9 cellular contexts compared by ENCODE assay signal in the genomic region with DNA sequence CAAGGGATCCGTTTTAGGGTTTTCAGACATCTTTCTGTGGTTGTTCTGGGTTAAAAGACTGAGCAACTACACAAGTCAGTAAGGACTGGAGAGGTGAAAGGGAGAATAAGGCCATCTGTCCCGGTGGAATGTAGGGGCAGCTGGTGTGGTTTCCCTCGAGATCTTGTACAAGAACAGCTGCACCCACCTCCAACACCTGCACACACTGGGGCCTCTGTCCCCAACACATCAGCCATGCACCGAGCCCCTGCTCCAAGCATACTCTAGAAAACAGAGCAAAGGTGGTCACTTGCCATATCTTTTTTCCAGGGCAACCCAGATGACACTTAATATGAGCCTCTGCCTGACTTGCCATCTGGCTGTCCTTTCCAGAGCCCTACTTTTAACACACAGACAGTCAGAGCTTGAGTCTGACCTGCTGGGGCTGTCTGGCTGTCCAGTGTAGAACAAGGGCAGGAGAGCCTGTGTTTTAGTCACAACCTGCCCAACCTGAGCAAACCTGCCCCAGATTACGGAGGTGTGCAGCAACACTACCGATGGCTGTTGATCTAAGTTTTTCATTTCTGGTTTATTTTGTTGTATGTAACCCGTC. TPM values are rescaled to one million over a fixed set of nuclear protein-coding genes. Genes with fewer than 3 reads are reported as not detected.
DNase-seq lines count a peak whose midpoint lies in the region; ATAC-seq and TF ChIP-seq lines count a peak whose summit lies in the region.
"Had no signal": no experiment of that assay in that cellular context is flagged by ENCODE, and none has a peak within 500 bp of the region (broad histone marks: within the 10 kb centered on the region; RNA-seq: fewer than 3 reads in every experiment).

No MANE protein-coding gene starts in this region.

- no peaks in the 10 kb centered on the region for H3K9me3 ChIP-seq in heart right ventricle

- CTCF ChIA-PET in activated naive CD4-positive, alpha-beta T cell treated with anti-CD3 and anti-CD28 coated beads for 36 hours (lab: Charles Lee): no interaction called here

- no peaks in the 10 kb centered on the region for H3K27me3 ChIP-seq in heart right ventricle

- no peak overlapping the region for H3K4me3 Mint-ChIP-seq in activated naive CD4-positive, alpha-beta T cell treated with anti-CD3 and anti-CD28 coated beads for 36 hours

- H3K27ac ChIP-seq in heart right ventricle: peak overlapping the region in 9 of 10 donors; percentile 64 to 90 (median 80)
- peak overlapping the region; percentile 23 for H3K27ac ChIP-seq in substantia nigra (ENCODE audit: low read depth, low read length, poor library complexity, severe bottlenecking)
- H3K27ac ChIP-seq: PC-9 had no signal

- whole genome bisulfite sequencing in heart right ventricle, 2 donors: 75 to 81% methylated on average over 7 of the region's 7 CpGs

- H3K4me3 ChIP-seq in heart right ventricle: no peak overlapping the region
- H3K4me3 ChIP-seq: PC-9 had no signal

- H3K27ac Mint-ChIP-seq in activated naive CD4-positive, alpha-beta T cell treated with anti-CD3 and anti-CD28 coated beads, Interleukin-2, amount 50 U/mL, for 72 hours: peak overlapping the region; percentile 29 to 65
- H3K27ac Mint-ChIP-seq in activated naive CD4-positive, alpha-beta T cell treated with anti-CD3 and anti-CD28 coated beads for 36 hours: no peak overlapping the region

- no peak for DNase-seq in activated naive CD4-positive, alpha-beta T cell treated with anti-CD3 and anti-CD28 coated beads, Interleukin-2, amount 50 U/mL, for 72 hours (ENCODE audit: low spot score in 2 of 2)
- no peak for DNase-seq in activated naive CD4-positive, alpha-beta T cell treated with anti-CD3 and anti-CD28 coated beads for 36 hours
- no peak for DNase-seq in heart right ventricle
- no peak for DNase-seq in substantia nigra (lab: John Stamatoyannopoulos, UW)
- no peak for DNase-seq in foreskin melanocyte
- DNase-seq: activated T-cell treated with anti-CD3 and anti-CD28 coated beads for 4 hours, NCI-H2029, PC-9 had no signal

- H3K9me3 Mint-ChIP-seq in activated naive CD4-positive, alpha-beta T cell treated with anti-CD3 and anti-CD28 coated beads, Interleukin-2, amount 50 U/mL, for 72 hours: no peaks in the 10 kb centered on the region
- H3K9me3 Mint-ChIP-seq in activated naive CD4-positive, alpha-beta T cell treated with anti-CD3 and anti-CD28 coated beads for 36 hours: no peaks in the 10 kb centered on the region

- no peaks in the 10 kb centered on the region for H3K27me3 Mint-ChIP-seq in activated naive CD4-positive, alpha-beta T cell treated with anti-CD3 and anti-CD28 coated beads for 36 hours (ENCODE audit: low read depth)

- H3K4me1 ChIP-seq in heart right ventricle: peaks cover 3 to 42% (median 24%) of the 10 kb centered on the region in 9 donors

- TF ChIP-seq CTCF in heart right ventricle (IDR thresholded peaks at IDR 0.05): no peak

- H3K4me1 Mint-ChIP-seq in activated naive CD4-positive, alpha-beta T cell treated with anti-CD3 and anti-CD28 coated beads for 36 hours (ENCODE audit: low read depth): no peaks in the 10 kb centered on the region

- intact Hi-C loops in activated naive CD4-positive, alpha-beta T cell treated with anti-CD3 and anti-CD28 coated beads for 36 hours (cut with micrococcal nuclease): no loop called here
- intact Hi-C loops in heart right ventricle (cut with DNase I): no loop called here

- H3K36me3 Mint-ChIP-seq in activated naive CD4-positive, alpha-beta T cell treated with anti-CD3 and anti-CD28 coated beads, Interleukin-2, amount 50 U/mL, for 72 hours: peaks cover 16 to 21% of the 10 kb centered on the region in 2 donors
- peaks cover 49% of the 10 kb centered on the region for H3K36me3 Mint-ChIP-seq in activated naive CD4-positive, alpha-beta T cell treated with anti-CD3 and anti-CD28 coated beads for 36 hours (ENCODE audit: low read depth)

- H3K36me3 ChIP-seq in heart right ventricle: peaks cover 0 to 100% (median 85%) of the 10 kb centered on the region in 9 donors

- ATAC-seq in activated naive CD4-positive, alpha-beta T cell treated with anti-CD3 and anti-CD28 coated beads, Interleukin-2, amount 50 U/mL, for 72 hours: no peak
- ATAC-seq in heart right ventricle (peak in 5 of 8 donors; percentile 2 to 26 (median 13)), GM18867 (IDR thresholded peaks at IDR 0.05; ENCODE audit: unreplicated experiment) (no peak)

RNA-seq across cellular contexts. Expression of gene MAN2A2, which starts 12.2 kb away (rescaled TPM):
- total RNA-seq in activated naive CD4-positive, alpha-beta T cell treated with anti-CD3 and anti-CD28 coated beads, Interleukin-2, amount 50 U/mL, for 72 hours: 100 to 1,000 TPM in 1 of 2 donors, 10 to 100 TPM in 1; 99.8 to 225 TPM
- total RNA-seq in activated naive CD4-positive, alpha-beta T cell treated with anti-CD3 and anti-CD28 coated beads for 36 hours: 100 to 1,000 TPM; 139 to 141 TPM
- total RNA-seq in heart right ventricle: 100 to 1,000 TPM in 4 of 10 donors, 10 to 100 TPM in 6; 78.3 to 157 (median 98.1) TPM
- 10 to 100 TPM; 24.8 to 84.5 TPM for polyA plus RNA-seq in heart right ventricle

RNA-seq across cellular contexts. Expression of gene HDDC3, which starts 17.0 kb away (rescaled TPM):
- 10 to 100 TPM; 18.9 to 32.4 TPM for total RNA-seq in activated naive CD4-positive, alpha-beta T cell treated with anti-CD3 and anti-CD28 coated beads, Interleukin-2, amount 50 U/mL, for 72 hours
- 10 to 100 TPM; 49.8 to 51.3 TPM for total RNA-seq in activated naive CD4-positive, alpha-beta T cell treated with anti-CD3 and anti-CD28 coated beads for 36 hours
- 10 to 100 TPM; 10.7 to 18.2 (median 14.6) TPM for total RNA-seq in heart right ventricle
- 10 to 100 TPM; 15.3 to 18.0 TPM for polyA plus RNA-seq in heart right ventricle

RNA-seq across cellular contexts. Expression of gene UNC45A, which starts 19.8 kb away (rescaled TPM):
- 100 to 1,000 TPM in 1 of 2 donors, 10 to 100 TPM in 1; 75.5 to 112 TPM for total RNA-seq in activated naive CD4-positive, alpha-beta T cell treated with anti-CD3 and anti-CD28 coated beads, Interleukin-2, amount 50 U/mL, for 72 hours
- 10 to 100 TPM; 69.9 to 70.8 TPM for total RNA-seq in activated naive CD4-positive, alpha-beta T cell treated with anti-CD3 and anti-CD28 coated beads for 36 hours
- total RNA-seq in heart right ventricle: 10 to 100 TPM; 19.2 to 28.0 (median 24.7) TPM
- polyA plus RNA-seq in heart right ventricle: 10 to 100 TPM; 26.0 to 26.4 TPM

RNA-seq across cellular contexts. Expression of gene FES, which starts 31.0 kb away (rescaled TPM):
- total RNA-seq in activated naive CD4-positive, alpha-beta T cell treated with anti-CD3 and anti-CD28 coated beads, Interleukin-2, amount 50 U/mL, for 72 hours: 10 to 100 TPM; 83.9 to 91.4 TPM
- 10 to 100 TPM; 22.6 to 24.2 TPM for total RNA-seq in activated naive CD4-positive, alpha-beta T cell treated with anti-CD3 and anti-CD28 coated beads for 36 hours
- total RNA-seq in heart right ventricle: 10 to 100 TPM in 8 of 10 donors, 1 to 10 TPM in 2; 8.6 to 27.7 (median 11.5) TPM
- 10 to 100 TPM; 17.7 to 23.3 TPM for polyA plus RNA-seq in heart right ventricle

RNA-seq across cellular contexts. Expression of gene RCCD1, which starts 39.4 kb away (rescaled TPM):
- total RNA-seq in activated naive CD4-positive, alpha-beta T cell treated with anti-CD3 and anti-CD28 coated beads, Interleukin-2, amount 50 U/mL, for 72 hours: 10 to 100 TPM; 37.7 to 58.7 TPM
- total RNA-seq in activated naive CD4-positive, alpha-beta T cell treated with anti-CD3 and anti-CD28 coated beads for 36 hours: 10 to 100 TPM; 52.0 to 52.4 TPM
- 10 to 100 TPM in 1 of 10 donors, 1 to 10 TPM in 9; 5.5 to 11.8 (median 7.6) TPM for total RNA-seq in heart right ventricle
- 1 to 10 TPM; 6.0 to 8.3 TPM for polyA plus RNA-seq in heart right ventricle

Comparison
In these comparisons a context has a peak if more than half of its experiments do, and no peak if none do; other contexts are left out.
1. ATAC-seq: peak in heart right ventricle (5 of 8); none in activated naive CD4-positive, alpha-beta T cell treated with anti-CD3 and anti-CD28 coated beads, Interleukin-2, amount 50 U/mL, for 72 hours (0 of 2) and GM18867 (single experiment).